ENCODE assay signal across 19 cellular contexts in the genomic region with DNA sequence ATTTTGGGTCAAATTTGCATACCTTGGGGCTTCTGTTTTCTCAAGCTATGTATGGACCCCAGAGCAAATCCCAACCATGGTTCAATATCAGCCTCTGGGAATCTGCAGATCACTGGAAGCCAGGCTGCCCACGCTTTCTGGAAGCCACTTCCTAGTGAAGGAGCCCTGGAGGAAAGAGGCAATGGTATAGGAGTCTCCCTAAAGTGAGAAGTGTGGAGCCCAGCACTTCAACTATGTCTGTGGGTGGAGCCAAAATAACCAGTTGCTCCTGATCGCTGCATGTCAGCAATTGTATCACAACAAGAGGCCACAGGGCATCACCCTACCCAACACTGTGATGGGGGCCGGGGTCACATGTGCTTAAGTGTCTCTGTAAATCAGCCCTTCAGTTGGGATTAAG. TPM values are rescaled to one million over a fixed set of nuclear protein-coding genes. Genes with fewer than 3 reads are reported as not detected.
DNase-seq lines count a peak whose midpoint lies in the region; ATAC-seq and TF ChIP-seq lines count a peak whose summit lies in the region.
"Had no signal": no experiment of that assay in that cellular context is flagged by ENCODE, and none has a peak within 500 bp of the region (broad histone marks: within the 10 kb centered on the region; RNA-seq: fewer than 3 reads in every experiment).

No MANE protein-coding gene starts in this region.

- no peak overlapping the region for H3K27ac Mint-ChIP-seq in endodermal cell
- H3K27ac Mint-ChIP-seq: T-cell had no signal

- no peaks in the 10 kb centered on the region for H4K20me1 ChIP-seq in OCI-LY3 (ENCODE audit: insufficient read depth, low read length)

- no peak overlapping the region for H2BK12ac ChIP-seq in trophoblast cell (ENCODE audit: low read length)

- H3K27me3 ChIP-seq in OCI-LY3 (ENCODE audit: low read depth, low read length) (no peaks in the 10 kb centered on the region), trophoblast cell (ENCODE audit: insufficient read depth, low read length) (no peaks in the 10 kb centered on the region), endodermal cell (ENCODE audit: control insufficient read depth, insufficient read depth, low read length, poor library complexity, severe bottlenecking) (no peaks in the 10 kb centered on the region)

- H3K4ac ChIP-seq in trophoblast cell (ENCODE audit: low read depth, low read length), result no peak overlapping the region

- ATAC-seq in esophagus mucosa (peak; percentile 37), GM19467 (IDR thresholded peaks at IDR 0.05; ENCODE audit: unreplicated experiment) (no peak), GM18868 (IDR thresholded peaks at IDR 0.05; ENCODE audit: unreplicated experiment) (no peak)
- ATAC-seq: Panc1 had no signal

- H3K36me3 Mint-ChIP-seq in endodermal cell (ENCODE audit: low read depth), result no peaks in the 10 kb centered on the region
- H3K36me3 Mint-ChIP-seq: T-cell had no signal

- peak overlapping the region; percentile 51 for H4K91ac ChIP-seq in trophoblast cell (ENCODE audit: low read depth, low read length)

- H4K8ac ChIP-seq in trophoblast cell (ENCODE audit: low read depth, low read length), result no peak overlapping the region

- no peak overlapping the region for H2BK5ac ChIP-seq in trophoblast cell (ENCODE audit: low read depth, low read length, poor library complexity)

- H3K4me3 ChIP-seq in OCI-LY3 (ENCODE audit: low read length), result peak overlapping the region; percentile 60; the same call in 1 of the 2 replicates
- no peak overlapping the region for H3K4me3 ChIP-seq in trophoblast cell (ENCODE audit: low read depth, low read length)
- H3K4me3 ChIP-seq in endodermal cell (ENCODE audit: low read length), result no peak overlapping the region
- H3K4me3 ChIP-seq: SK-N-MC had no signal

- H3K9ac ChIP-seq in OCI-LY3 (ENCODE audit: low read length) (no peak overlapping the region), trophoblast cell (ENCODE audit: low read length) (no peak overlapping the region), endodermal cell (ENCODE audit: extremely low read depth, low read length, poor library complexity, severe bottlenecking) (no peak overlapping the region)

- H3K4me2 ChIP-seq in OCI-LY3 (ENCODE audit: low read length) (peak overlapping the region; percentile 71), trophoblast cell (ENCODE audit: low read length) (no peak overlapping the region)

- no peak overlapping the region for H4K12ac ChIP-seq in trophoblast cell (ENCODE audit: low read depth, low read length)

- no peaks in the 10 kb centered on the region for H3K36me3 ChIP-seq in OCI-LY3 (replicated peaks; ENCODE audit: low read depth, low read length)
- H3K36me3 ChIP-seq in trophoblast cell (ENCODE audit: control insufficient read depth in 1 of 2, insufficient read depth in 2 of 2, low read length in 2 of 2), result no peaks in the 10 kb centered on the region
- no peaks in the 10 kb centered on the region for H3K36me3 ChIP-seq in endodermal cell (ENCODE audit: control insufficient read depth, insufficient read depth, low read length)

- TF ChIP-seq CTCF in OCI-LY3 (IDR thresholded peaks at IDR 0.05; ENCODE audit: low read depth, low read length) (no peak), endodermal cell (conservative IDR thresholded peaks at IDR 0.05) (no peak)

- H3K4me1 ChIP-seq in OCI-LY3 (ENCODE audit: low read length), result peaks cover 22% of the 10 kb centered on the region
- peaks cover 3 to 5% of the 10 kb centered on the region in 2 experiments for H3K4me1 ChIP-seq in trophoblast cell (ENCODE audit: control insufficient read depth in 1 of 2, insufficient read depth in 2 of 2, low read length in 2 of 2)
- H3K4me1 ChIP-seq in endodermal cell (ENCODE audit: control insufficient read depth, insufficient read depth, low read length), result no peaks in the 10 kb centered on the region

- no peak overlapping the region for H2BK120ac ChIP-seq in trophoblast cell (ENCODE audit: insufficient read depth, low read length, poor library complexity)

- DNase-seq in CD1c-positive myeloid dendritic cell (ENCODE audit: extremely low spot score), result peak; percentile 34
- DNase-seq in trophoblast cell, result no peak
- DNase-seq in endodermal cell, result no peak
- no peak for DNase-seq in NCI-H1417 treated with DMSO at 0.1 percent for 48 hours (lab: John Stamatoyannopoulos, UW)
- DNase-seq: C1 segment of cervical spinal cord, GDM1, GOT3, NCI-H1436, NCI-H2029, NCI-H345, NCI-H524 treated with DMSO at 0.1 percent for 48 hours, Right ventricle myocardium superior had no signal

- no peaks in the 10 kb centered on the region for H3K9me3 ChIP-seq in OCI-LY3 (ENCODE audit: insufficient read depth, low read length)
- H3K9me3 ChIP-seq in trophoblast cell (ENCODE audit: insufficient read depth, low read depth, low read length), result no peaks in the 10 kb centered on the region
- no peaks in the 10 kb centered on the region for H3K9me3 ChIP-seq in endodermal cell (ENCODE audit: control insufficient read depth, low read length)

- H3K4me1 Mint-ChIP-seq in endodermal cell, result peaks cover 13% of the 10 kb centered on the region

- H2AFZ ChIP-seq in OCI-LY3 (ENCODE audit: low read depth, low read length), result no peak overlapping the region
- H2AFZ ChIP-seq in trophoblast cell (ENCODE audit: insufficient read depth, low read length, poor library complexity), result no peak overlapping the region

- H2AK5ac ChIP-seq in trophoblast cell (ENCODE audit: low read length), result no peak overlapping the region

- peaks cover 2% of the 10 kb centered on the region for H3K9me3 Mint-ChIP-seq in endodermal cell
- H3K9me3 Mint-ChIP-seq: T-cell had no signal

- no peak overlapping the region for H3K23ac ChIP-seq in trophoblast cell (ENCODE audit: low read length)

- H3K79me2 ChIP-seq in OCI-LY3 (ENCODE audit: low read length), result no peaks in the 10 kb centered on the region
- H3K79me2 ChIP-seq in trophoblast cell (ENCODE audit: control insufficient read depth, insufficient read depth, low read length, poor library complexity), result no peaks in the 10 kb centered on the region

- H3K27ac ChIP-seq in OCI-LY3 (ENCODE audit: low read length) (peak overlapping the region; percentile 98), trophoblast cell (ENCODE audit: low read depth, low read length) (no peak overlapping the region), endodermal cell (ENCODE audit: low read depth, low read length) (no peak overlapping the region)
- H3K27ac ChIP-seq: SK-N-MC had no signal

- peaks cover 3% of the 10 kb centered on the region for H3K79me1 ChIP-seq in trophoblast cell (ENCODE audit: low read length)

- no peak overlapping the region for H3K4me3 Mint-ChIP-seq in endodermal cell
- H3K4me3 Mint-ChIP-seq: T-cell had no signal

- H3K27me3 Mint-ChIP-seq in endodermal cell (ENCODE audit: insufficient read depth), result no peaks in the 10 kb centered on the region

- WGBS in trophoblast cell (ENCODE audit: extremely low coverage, insufficient coverage, insufficient read length), result no CpG with 5 or more reads among the region's 3 CpGs
- 95 to 96% methylated on average over 2 to 3 of the region's 3 CpGs for WGBS in endodermal cell (ENCODE audit: insufficient coverage in 1 of 2, insufficient read length in 1 of 2), 2 experiments

- no peak overlapping the region for H3K18ac ChIP-seq in trophoblast cell (ENCODE audit: low read length)

- no peak overlapping the region for H3K14ac ChIP-seq in trophoblast cell (ENCODE audit: low read length)

RNA-seq across cellular contexts. Expression of gene ETS2, which starts 26.9 kb away (rescaled TPM):
- 89.5 TPM for total RNA-seq in esophagus mucosa
- polyA plus RNA-seq in trophoblast cell (2013), result 17.3 and 18.1 TPM in 2 replicates
- 100 to 1,000 TPM in 1 of 2 donors, 10 to 100 TPM in 1; 98.4 to 102 TPM for total RNA-seq in endodermal cell
- polyA plus RNA-seq in endodermal cell (2013, experiment 1 of 2), result 25.0 TPM
- polyA plus RNA-seq in endodermal cell (2013, experiment 2 of 2), result 24.8 TPM
